Comparison of ENCODE assay signal across 1 cellular context in the genomic region with DNA sequence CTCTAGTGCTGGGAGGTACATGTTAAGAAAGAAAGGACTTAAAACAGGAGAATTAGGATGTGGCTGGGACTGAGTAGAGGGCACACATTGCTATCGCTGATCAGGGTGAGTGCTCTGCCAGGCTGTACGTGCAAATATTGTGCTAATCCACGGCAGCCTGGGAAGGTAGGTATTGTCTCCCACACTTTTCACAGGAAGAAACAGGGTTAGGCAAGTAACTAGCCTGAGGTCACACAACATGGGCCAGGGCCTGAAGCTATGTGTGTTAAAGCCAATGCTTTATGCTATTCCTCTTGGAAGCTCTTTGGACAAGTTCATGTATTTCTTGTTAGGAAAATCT.
TF ChIP-seq lines count a peak whose summit lies in the region.

No MANE protein-coding gene starts in this region.

TF ChIP-seq in HepG2, 621 proteins besides CTCF, POLR2A, EP300 and RAD21:
- TF ChIP-seq, protein P1, sequence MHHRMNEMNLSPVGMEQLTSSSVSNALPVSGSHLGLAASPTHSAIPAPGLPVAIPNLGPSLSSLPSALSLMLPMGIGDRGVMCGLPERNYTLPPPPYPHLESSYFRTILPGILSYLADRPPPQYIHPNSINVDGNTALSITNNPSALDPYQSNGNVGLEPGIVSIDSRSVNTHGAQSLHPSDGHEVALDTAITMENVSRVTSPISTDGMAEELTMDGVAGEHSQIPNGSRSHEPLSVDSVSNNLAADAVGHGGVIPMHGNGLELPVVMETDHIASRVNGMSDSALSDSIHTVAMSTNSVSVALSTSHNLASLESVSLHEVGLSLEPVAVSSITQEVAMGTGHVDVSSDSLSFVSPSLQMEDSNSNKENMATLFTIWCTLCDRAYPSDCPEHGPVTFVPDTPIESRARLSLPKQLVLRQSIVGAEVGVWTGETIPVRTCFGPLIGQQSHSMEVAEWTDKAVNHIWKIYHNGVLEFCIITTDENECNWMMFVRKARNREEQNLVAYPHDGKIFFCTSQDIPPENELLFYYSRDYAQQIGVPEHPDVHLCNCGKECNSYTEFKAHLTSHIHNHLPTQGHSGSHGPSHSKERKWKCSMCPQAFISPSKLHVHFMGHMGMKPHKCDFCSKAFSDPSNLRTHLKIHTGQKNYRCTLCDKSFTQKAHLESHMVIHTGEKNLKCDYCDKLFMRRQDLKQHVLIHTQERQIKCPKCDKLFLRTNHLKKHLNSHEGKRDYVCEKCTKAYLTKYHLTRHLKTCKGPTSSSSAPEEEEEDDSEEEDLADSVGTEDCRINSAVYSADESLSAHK (CRISPR knock-in tag; IDR thresholded peaks at IDR 0.05; ENCODE audit: borderline replicate concordance): no peak
- TF ChIP-seq, protein P2, sequence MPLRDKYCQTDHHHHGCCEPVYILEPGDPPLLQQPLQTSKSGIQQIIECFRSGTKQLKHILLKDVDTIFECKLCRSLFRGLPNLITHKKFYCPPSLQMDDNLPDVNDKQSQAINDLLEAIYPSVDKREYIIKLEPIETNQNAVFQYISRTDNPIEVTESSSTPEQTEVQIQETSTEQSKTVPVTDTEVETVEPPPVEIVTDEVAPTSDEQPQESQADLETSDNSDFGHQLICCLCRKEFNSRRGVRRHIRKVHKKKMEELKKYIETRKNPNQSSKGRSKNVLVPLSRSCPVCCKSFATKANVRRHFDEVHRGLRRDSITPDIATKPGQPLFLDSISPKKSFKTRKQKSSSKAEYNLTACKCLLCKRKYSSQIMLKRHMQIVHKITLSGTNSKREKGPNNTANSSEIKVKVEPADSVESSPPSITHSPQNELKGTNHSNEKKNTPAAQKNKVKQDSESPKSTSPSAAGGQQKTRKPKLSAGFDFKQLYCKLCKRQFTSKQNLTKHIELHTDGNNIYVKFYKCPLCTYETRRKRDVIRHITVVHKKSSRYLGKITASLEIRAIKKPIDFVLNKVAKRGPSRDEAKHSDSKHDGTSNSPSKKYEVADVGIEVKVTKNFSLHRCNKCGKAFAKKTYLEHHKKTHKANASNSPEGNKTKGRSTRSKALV (CRISPR knock-in tag; IDR thresholded peaks at IDR 0.05): no peak
- TF ChIP-seq ZNF446 (CRISPR knock-in tag; IDR thresholded peaks at IDR 0.05): no peak
- TF ChIP-seq ZNF772 (CRISPR knock-in tag; IDR thresholded peaks at IDR 0.05): no peak
- no peak for TF ChIP-seq SMARCE1 (IDR thresholded peaks at IDR 0.05; ENCODE audit: borderline replicate concordance)
- no peak for TF ChIP-seq STAT5B (CRISPR knock-in tag; IDR thresholded peaks at IDR 0.05)
- no peak for TF ChIP-seq SRSF1 (optimal IDR thresholded peaks at IDR 0.05; ENCODE audit: low read depth, low read length)
- TF ChIP-seq, protein P3, sequence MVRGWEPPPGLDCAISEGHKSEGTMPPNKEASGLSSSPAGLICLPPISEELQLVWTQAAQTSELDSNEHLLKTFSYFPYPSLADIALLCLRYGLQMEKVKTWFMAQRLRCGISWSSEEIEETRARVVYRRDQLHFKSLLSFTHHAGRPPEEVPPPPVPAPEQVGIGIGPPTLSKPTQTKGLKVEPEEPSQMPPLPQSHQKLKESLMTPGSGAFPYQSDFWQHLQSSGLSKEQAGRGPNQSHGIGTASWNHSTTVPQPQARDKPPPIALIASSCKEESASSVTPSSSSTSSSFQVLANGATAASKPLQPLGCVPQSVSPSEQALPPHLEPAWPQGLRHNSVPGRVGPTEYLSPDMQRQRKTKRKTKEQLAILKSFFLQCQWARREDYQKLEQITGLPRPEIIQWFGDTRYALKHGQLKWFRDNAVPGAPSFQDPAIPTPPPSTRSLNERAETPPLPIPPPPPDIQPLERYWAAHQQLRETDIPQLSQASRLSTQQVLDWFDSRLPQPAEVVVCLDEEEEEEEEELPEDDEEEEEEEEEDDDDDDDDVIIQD (CRISPR knock-in tag; IDR thresholded peaks at IDR 0.05; ENCODE audit: low read depth): no peak
- no peak for TF ChIP-seq KDM4B (CRISPR knock-in tag; IDR thresholded peaks at IDR 0.05)
- TF ChIP-seq PHF20 (CRISPR knock-in tag; IDR thresholded peaks at IDR 0.05): no peak
